ENCODE assay signal across 8 cellular contexts in the genomic region with DNA sequence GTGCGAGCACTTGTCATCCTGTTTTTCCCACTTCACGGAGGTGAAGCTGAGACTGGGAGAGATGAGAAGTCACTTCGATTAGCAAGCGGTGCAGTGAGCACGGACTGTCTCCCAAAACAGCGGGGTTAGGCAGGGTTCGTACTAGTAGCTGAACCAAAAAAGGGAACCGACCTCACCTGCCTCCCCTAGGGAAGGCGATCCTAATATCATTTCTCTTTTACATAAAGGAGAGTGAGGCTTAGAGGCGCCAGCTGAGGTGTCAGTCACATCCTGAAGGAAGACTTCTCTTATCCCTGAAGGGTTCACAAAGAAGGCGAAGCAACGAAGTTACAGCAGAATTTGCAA. TPM values are rescaled to one million over a fixed set of nuclear protein-coding genes. Genes with fewer than 3 reads are reported as not detected.
DNase-seq lines count a peak whose midpoint lies in the region; ATAC-seq and TF ChIP-seq lines count a peak whose summit lies in the region.

No MANE protein-coding gene starts in this region.

- H3K4me1 ChIP-seq in CD4-positive, alpha-beta memory T cell (ENCODE audit: insufficient read depth, low read length) = peaks cover 39% of the 10 kb centered on the region
- H3K4me1 ChIP-seq in hepatocyte (ENCODE audit: insufficient read depth) = peaks cover 7% of the 10 kb centered on the region
- peaks cover 20 to 61% (median 48%) of the 10 kb centered on the region in 4 donors for H3K4me1 ChIP-seq in stomach

- H3K27me3 Mint-ChIP-seq in CD4-positive, alpha-beta memory T cell = no peaks in the 10 kb centered on the region

- intact Hi-C loops in CD4-positive, alpha-beta memory T cell (cut with micrococcal nuclease) = no loop called here
- intact Hi-C loops in stomach (cut with DNase I; ENCODE audit: low total_unique reads) = no loop called here
- intact Hi-C loops in left colon (cut with DNase I, micrococcal nuclease) = no loop called here

- WGBS in hepatocyte (ENCODE audit: low lambda C conversion rate, missing lambda C conversion rate) = 28% methylated on average over 12 of the region's 12 CpGs
- 35 to 38% (median 38%) methylated on average over 12 of the region's 12 CpGs for WGBS in stomach, 5 donors

- CTCF ChIA-PET in CD4-positive, alpha-beta memory T cell (lab: Charles Lee; ENCODE audit: partially characterized antibody) = interaction anchor here (0.8 to 1.1 kb wide), 5 partner anchors 9 to 173 kb away, joined by 3 to 4 read pairs (median 3); partner anchors contain the start of gene FAF2

- TF ChIP-seq POLR2A in stomach (IDR thresholded peaks at IDR 0.05) = no peak

- peaks cover 28 to 56% (median 42%) of the 10 kb centered on the region in 4 donors for H3K4me1 Mint-ChIP-seq in CD4-positive, alpha-beta memory T cell

- peak overlapping the region; percentile 92 for H2AFZ ChIP-seq in SU-DHL-6 (ENCODE audit: low read depth, low read length, severe bottlenecking)
- peak overlapping the region; percentile 68 for H2AFZ ChIP-seq in hepatocyte

- H3K36me3 ChIP-seq in CD4-positive, alpha-beta memory T cell (ENCODE audit: insufficient read depth, low read length) = peaks cover 9% of the 10 kb centered on the region
- H3K36me3 ChIP-seq in H7 (replicated peaks; ENCODE audit: control insufficient read depth, insufficient read depth, low read length) (peaks cover 3% of the 10 kb centered on the region), SU-DHL-6 (ENCODE audit: low read length) (no peaks in the 10 kb centered on the region), hepatocyte (replicated peaks; ENCODE audit: insufficient read depth, low read depth) (no peaks in the 10 kb centered on the region), stomach (peaks cover 5 to 23% (median 22%) of the 10 kb centered on the region in 4 donors)

- H3K4me3 ChIP-seq in CD4-positive, alpha-beta memory T cell (ENCODE audit: low read length in 2 of 2) = peak overlapping the region; percentile 91 to 97
- H3K4me3 ChIP-seq in H7 (ENCODE audit: insufficient read depth, low read depth, low read length) (peak overlapping the region; percentile 95), SU-DHL-6 (ENCODE audit: insufficient read depth, low read length, poor library complexity, severe bottlenecking) (peak overlapping the region; percentile 80), hepatocyte (peak overlapping the region; percentile 27), stomach (peak overlapping the region; percentile 80 to 98 (median 84))

- H3K9me3 Mint-ChIP-seq in CD4-positive, alpha-beta memory T cell = no peaks in the 10 kb centered on the region

- no peak for TF ChIP-seq EP300 in stomach (IDR thresholded peaks at IDR 0.05)

- peak overlapping the region; percentile 77 for H3K4me2 ChIP-seq in SU-DHL-6 (ENCODE audit: low read depth, low read length, poor library complexity, severe bottlenecking)
- H3K4me2 ChIP-seq in hepatocyte = peak overlapping the region; percentile 88

- H3K9me3 ChIP-seq in CD4-positive, alpha-beta memory T cell (ENCODE audit: control insufficient read depth in 1 of 2, low read length in 2 of 2) = no peaks in the 10 kb centered on the region
- H3K9me3 ChIP-seq in SU-DHL-6 (ENCODE audit: insufficient read depth, low read length) (no peaks in the 10 kb centered on the region), hepatocyte (ENCODE audit: low read depth) (no peaks in the 10 kb centered on the region), stomach (no peaks in the 10 kb centered on the region)

- peak overlapping the region; percentile 97 to 99 (median 98) for H3K4me3 Mint-ChIP-seq in CD4-positive, alpha-beta memory T cell

- TF ChIP-seq CTCF in SU-DHL-6 (IDR thresholded peaks at IDR 0.05; ENCODE audit: insufficient read depth, low read length, poor library complexity, severe bottlenecking) (no peak), hepatocyte (IDR thresholded peaks at IDR 0.05; ENCODE audit: poor library complexity) (no peak), stomach (IDR thresholded peaks at IDR 0.05) (no peak)

- H3F3A ChIP-seq in SU-DHL-6 (ENCODE audit: insufficient read depth) = peaks cover 13% of the 10 kb centered on the region; the same call in 1 of the 2 replicates

- peaks cover 11 to 36% of the 10 kb centered on the region in 2 donors for H3K36me3 Mint-ChIP-seq in CD4-positive, alpha-beta memory T cell

- H3K27ac Mint-ChIP-seq in CD4-positive, alpha-beta memory T cell = peak overlapping the region; percentile 92 to 98 (median 97)

- POLR2A ChIA-PET in CD4-positive, alpha-beta memory T cell (lab: Charles Lee; ENCODE audit: partially characterized antibody) = interaction anchor here (0.8 to 3.3 kb wide), 14 partner anchors 10 to 285 kb away, joined by 3 to 40 read pairs (median 6); partner anchors contain the start of genes CLTB, HIGD2A, NOP16 and RNF44

- H3K27ac ChIP-seq in CD4-positive, alpha-beta memory T cell (ENCODE audit: low read depth, low read length) = peak overlapping the region; percentile 78
- H3K27ac ChIP-seq in SU-DHL-6 (ENCODE audit: low read depth, low read length) (no peak overlapping the region), hepatocyte (no peak overlapping the region), stomach (peak overlapping the region; percentile 34 to 89 (median 86))

- H4K20me1 ChIP-seq in SU-DHL-6 (ENCODE audit: low read depth, low read length) (no peaks in the 10 kb centered on the region), hepatocyte (ENCODE audit: insufficient read depth, poor library complexity, severe bottlenecking) (peaks cover 23% of the 10 kb centered on the region)

- ATAC-seq in HG02884 (IDR thresholded peaks at IDR 0.05; ENCODE audit: unreplicated experiment) (no peak), left colon (no peak)

- H3K79me2 ChIP-seq in SU-DHL-6 (ENCODE audit: insufficient read depth, low read length) (peaks cover 33% of the 10 kb centered on the region), hepatocyte (peaks cover 42% of the 10 kb centered on the region)

- DNase-seq in CD4-positive, alpha-beta memory T cell = no peak
- DNase-seq in H7 (peak; percentile 52), hepatocyte (ENCODE audit: low spot score) (no peak), stomach (no peak), SIG-M5 (lab: John Stamatoyannopoulos, UW) (no peak), left colon (no peak)

- H3K27me3 ChIP-seq in CD4-positive, alpha-beta memory T cell (ENCODE audit: insufficient read depth, low read length) = no peaks in the 10 kb centered on the region
- H3K27me3 ChIP-seq in H7 (ENCODE audit: control insufficient read depth, insufficient read depth, low read length) = peaks cover 45% of the 10 kb centered on the region
- no peaks in the 10 kb centered on the region for H3K27me3 ChIP-seq in SU-DHL-6 (ENCODE audit: low read length)
- no peaks in the 10 kb centered on the region for H3K27me3 ChIP-seq in hepatocyte
- H3K27me3 ChIP-seq in stomach = peaks cover 0 to 12% (median 6%) of the 10 kb centered on the region in 3 donors

- H3K9ac ChIP-seq in SU-DHL-6 (ENCODE audit: low read length) = peak overlapping the region; percentile 77

- H3K9me2 ChIP-seq in SU-DHL-6 (replicated peaks; ENCODE audit: insufficient read depth, low read length) = no peaks in the 10 kb centered on the region
- H3K9me2 ChIP-seq in hepatocyte (replicated peaks; ENCODE audit: insufficient read depth) = no peaks in the 10 kb centered on the region

RNA-seq across cellular contexts. Expression of gene KIAA1191, which starts 0.5 kb away (rescaled TPM):
- total RNA-seq in CD4-positive, alpha-beta memory T cell = 10 to 100 TPM; 73.3 to 76.6 TPM
- polyA plus RNA-seq in CD4-positive, alpha-beta memory T cell = 10 to 100 TPM; 53.6 to 71.5 TPM
- 77.3 and 78.2 TPM in 2 replicates for total RNA-seq in H7 (2014; rRNA removed; shearing (Covaris generic))
- 98.3 and 104 TPM in 2 replicates for total RNA-seq in hepatocyte
- polyA plus RNA-seq in hepatocyte = 96.8 and 110 TPM in 2 replicates
- 100 to 1,000 TPM in 2 of 5 donors, 10 to 100 TPM in 2, 1 to 10 TPM in 1; 6.1 to 398 (median 83.0) TPM for total RNA-seq in stomach
- 100 to 1,000 TPM in 1 of 3 donors, 10 to 100 TPM in 2; 51.4 to 107 (median 89.2) TPM for polyA plus RNA-seq in stomach
- 10 to 100 TPM; 83.4 to 93.5 TPM for total RNA-seq in left colon

RNA-seq across cellular contexts. Expression of gene ARL10, which starts 3.2 kb away (rescaled TPM):
- 10 to 100 TPM; 14.7 to 17.9 TPM for total RNA-seq in CD4-positive, alpha-beta memory T cell
- 1 to 10 TPM in 1 of 2 donors, under 1 TPM in 1; 0.60 to 1.2 TPM for polyA plus RNA-seq in CD4-positive, alpha-beta memory T cell
- total RNA-seq in H7 (2014; rRNA removed; shearing (Covaris generic)) = 3.3 and 6.7 TPM in 2 replicates
- 6.7 and 8.9 TPM in 2 replicates for total RNA-seq in hepatocyte
- polyA plus RNA-seq in hepatocyte = 2.5 and 4.4 TPM in 2 replicates
- 1 to 10 TPM; 1.2 to 9.9 (median 3.0) TPM for total RNA-seq in stomach
- polyA plus RNA-seq in stomach = 1 to 10 TPM in 2 of 3 donors, under 1 TPM in 1; 0.31 to 3.5 (median 1.4) TPM
- 1 to 10 TPM; 1.0 to 1.8 TPM for total RNA-seq in left colon

RNA-seq across cellular contexts. Expression of gene NOP16, which starts 26.3 kb away (rescaled TPM):
- 10 to 100 TPM; 16.9 to 19.4 TPM for total RNA-seq in CD4-positive, alpha-beta memory T cell
- 10 to 100 TPM; 19.3 to 46.3 TPM for polyA plus RNA-seq in CD4-positive, alpha-beta memory T cell
- total RNA-seq in H7 (2014; rRNA removed; shearing (Covaris generic)) = 46.9 and 56.2 TPM in 2 replicates
- 22.9 and 25.6 TPM in 2 replicates for total RNA-seq in hepatocyte
- 64.0 and 82.3 TPM in 2 replicates for polyA plus RNA-seq in hepatocyte
- 10 to 100 TPM in 2 of 5 donors, 1 to 10 TPM in 2, not detected in 1; 4.3 to 55.8 (median 9.2) TPM for total RNA-seq in stomach
- polyA plus RNA-seq in stomach = 10 to 100 TPM; 30.9 to 55.5 (median 38.0) TPM
- 10 to 100 TPM; 15.9 to 24.9 TPM for total RNA-seq in left colon

RNA-seq across cellular contexts. Expression of gene HIGD2A, which starts 26.5 kb away (rescaled TPM):
- total RNA-seq in CD4-positive, alpha-beta memory T cell = 10 to 100 TPM; 81.3 to 83.4 TPM
- polyA plus RNA-seq in CD4-positive, alpha-beta memory T cell = 100 to 1,000 TPM; 191 to 224 TPM
- total RNA-seq in H7 (2014; rRNA removed; shearing (Covaris generic)) = 232 and 237 TPM in 2 replicates
- 109 and 161 TPM in 2 replicates for total RNA-seq in hepatocyte
- polyA plus RNA-seq in hepatocyte = 222 and 224 TPM in 2 replicates
- 100 to 1,000 TPM in 4 of 5 donors, 10 to 100 TPM in 1; 47.2 to 233 (median 181) TPM for total RNA-seq in stomach
- polyA plus RNA-seq in stomach = 100 to 1,000 TPM; 207 to 248 (median 243) TPM
- 100 to 1,000 TPM; 194 to 226 TPM for total RNA-seq in left colon

RNA-seq across cellular contexts. Expression of gene CLTB, which starts 54.3 kb away (rescaled TPM):
- total RNA-seq in CD4-positive, alpha-beta memory T cell = 10 to 100 TPM; 34.8 to 40.5 TPM
- 10 to 100 TPM; 64.3 to 76.6 TPM for polyA plus RNA-seq in CD4-positive, alpha-beta memory T cell
- 50.5 and 67.2 TPM in 2 replicates for total RNA-seq in H7 (2014; rRNA removed; shearing (Covaris generic))
- total RNA-seq in hepatocyte = 131 and 139 TPM in 2 replicates
- polyA plus RNA-seq in hepatocyte = 284 and 289 TPM in 2 replicates
- total RNA-seq in stomach = 100 to 1,000 TPM in 4 of 5 donors, 10 to 100 TPM in 1; 81.9 to 427 (median 179) TPM
- 100 to 1,000 TPM; 171 to 280 (median 274) TPM for polyA plus RNA-seq in stomach
- total RNA-seq in left colon = 100 to 1,000 TPM; 279 to 282 TPM

Comparison
In these comparisons a context has a peak if more than half of its experiments do, and no peak if none do; other contexts are left out.
1. H3K27ac ChIP-seq: peak in CD4-positive, alpha-beta memory T cell (single experiment) and stomach (5 of 5); none in SU-DHL-6 (single experiment) and hepatocyte (single experiment).
2. H3K4me3 ChIP-seq: peak in every context shown above with its lines; median percentile 95 in H7; 94 in CD4-positive, alpha-beta memory T cell; 84 in stomach; 80 in SU-DHL-6; 27 in hepatocyte.